8 cellular contexts compared by ENCODE assay signal in the genomic region with DNA sequence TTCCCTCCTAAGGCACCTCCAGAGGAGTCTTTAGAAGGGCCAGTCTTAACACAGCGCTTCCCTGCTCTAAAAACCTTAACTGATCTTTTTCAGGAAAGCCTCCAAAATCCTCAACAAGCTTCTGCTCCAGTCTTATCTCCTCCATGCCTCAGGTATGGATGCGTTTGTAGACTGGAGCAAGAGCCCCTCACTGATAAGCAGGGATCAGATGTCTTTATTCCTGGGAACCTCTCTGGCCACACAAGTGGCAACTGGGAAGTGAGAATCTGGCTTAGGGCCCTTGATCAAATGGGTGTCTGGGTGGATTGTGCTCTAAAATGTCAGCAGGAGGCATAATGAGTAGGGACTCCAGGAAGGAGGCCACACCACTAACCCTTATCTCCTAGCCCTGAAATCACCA. TPM values are rescaled to one million over a fixed set of nuclear protein-coding genes. Genes with fewer than 3 reads are reported as not detected.
DNase-seq lines count a peak whose midpoint lies in the region; ATAC-seq and TF ChIP-seq lines count a peak whose summit lies in the region.

No MANE protein-coding gene starts in this region.

- no peak for TF ChIP-seq EP300 in sigmoid colon (IDR thresholded peaks at IDR 0.05)

- TF ChIP-seq POLR2A in sigmoid colon (IDR thresholded peaks at IDR 0.05), result no peak

- H3K36me3 ChIP-seq in sigmoid colon, result no peaks in the 10 kb centered on the region

- H3K4me3 ChIP-seq in sigmoid colon, result peak overlapping the region in 2 of 4 donors; percentile 66 to 67

- no peak for TF ChIP-seq CTCF in sigmoid colon (IDR thresholded peaks at IDR 0.05)

- 74 to 77% methylated on average over 2 of the region's 2 CpGs for WGBS in sigmoid colon, 2 donors

- no peak for ATAC-seq in GM21786 (IDR thresholded peaks at IDR 0.05; ENCODE audit: unreplicated experiment)

- no peak overlapping the region for H3K27ac ChIP-seq in sigmoid colon

- H3K9me3 ChIP-seq in sigmoid colon, result no peaks in the 10 kb centered on the region

- peaks cover 0 to 17% (median 10%) of the 10 kb centered on the region in 4 donors for H3K4me1 ChIP-seq in sigmoid colon

- intact Hi-C loops in posterior vena cava (cut with DNase I), result no loop called here
- intact Hi-C loops in sigmoid colon (cut with DNase I), result no loop called here

- no peaks in the 10 kb centered on the region for H3K27me3 ChIP-seq in sigmoid colon

- DNase-seq in DMS 273 (lab: John Stamatoyannopoulos, UW; ENCODE audit: unreplicated experiment) (peak; percentile 27), DMS 273 treated with DMSO at 0.1 percent for 48 hours (lab: John Stamatoyannopoulos, UW) (no peak), NCI-H146 treated with DMSO at 0.1 percent for 48 hours (lab: John Stamatoyannopoulos, UW; ENCODE audit: unreplicated experiment) (peak; percentile 21), dermis blood vessel endothelial cell (peak; percentile 11), posterior vena cava (ENCODE audit: low spot score) (peak; percentile 11), Ammon's horn (ENCODE audit: low spot score) (no peak), sigmoid colon (no peak)

RNA-seq across cellular contexts. Expression of a gene that starts 1.4 kb away (rescaled TPM):
- total RNA-seq in dermis blood vessel endothelial cell, result 11.3 and 12.6 TPM in 2 replicates
- 10 to 100 TPM; 10.4 TPM for total RNA-seq in posterior vena cava
- total RNA-seq in sigmoid colon, result 10 to 100 TPM in 1 of 4 donors, 1 to 10 TPM in 3; 5.6 to 10.8 (median 7.0) TPM
- 1 to 10 TPM; 1.8 to 2.4 (median 2.1) TPM for polyA plus RNA-seq in sigmoid colon

Comparison
In these comparisons a context has a peak if more than half of its experiments do, and no peak if none do; other contexts are left out.
1. DNase-seq: peak in DMS 273 (single experiment), NCI-H146 treated with DMSO at 0.1 percent for 48 hours (single experiment), dermis blood vessel endothelial cell (single experiment) and posterior vena cava (single experiment); none in DMS 273 treated with DMSO at 0.1 percent for 48 hours (single experiment), Ammon's horn (single experiment) and sigmoid colon (single experiment).